ENCODE assay signal across 13 cellular contexts in the genomic region with DNA sequence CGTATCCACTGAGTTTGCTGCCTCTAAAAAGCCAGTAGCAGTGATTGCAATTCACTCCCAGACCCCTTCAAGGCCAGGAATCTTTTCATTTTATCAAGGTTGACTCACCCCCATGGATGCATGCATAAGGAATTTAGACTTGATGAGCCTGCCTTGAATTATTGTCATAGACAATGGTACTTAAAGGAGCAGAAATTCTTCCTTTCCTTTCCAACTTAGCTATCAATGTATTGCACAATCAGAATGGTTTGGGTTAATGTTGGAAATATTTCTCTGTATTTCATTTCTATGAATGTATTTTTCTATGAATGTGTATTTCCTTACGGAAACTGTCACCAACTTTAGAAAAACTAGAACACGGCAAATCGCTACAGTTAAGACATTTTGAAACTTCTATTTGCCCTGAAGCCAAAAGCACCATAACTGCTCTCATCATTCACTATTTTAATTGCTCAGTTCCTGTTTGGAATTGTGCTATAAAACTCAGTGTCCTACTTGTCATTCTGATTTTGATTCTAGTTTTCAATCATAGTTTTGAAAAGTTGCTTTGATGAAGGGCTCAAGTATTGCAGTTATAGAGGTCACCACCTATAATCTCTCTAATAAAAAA.
DNase-seq lines count a peak whose midpoint lies in the region; ATAC-seq and TF ChIP-seq lines count a peak whose summit lies in the region.
"Had no signal": no experiment of that assay in that cellular context is flagged by ENCODE, and none has a peak within 500 bp of the region (broad histone marks: within the 10 kb centered on the region; RNA-seq: fewer than 3 reads in every experiment).

No MANE protein-coding gene starts in this region.

- H3K27ac Mint-ChIP-seq in T-cell, result no peak overlapping the region
- H3K27ac Mint-ChIP-seq: activated T-helper 2 cell treated with anti-CD3 and anti-CD28 coated beads, Interferon-gamma antibody, Interleukin-2, Interleukin-4, amounts not matched to agents 10 μg/mL and 5 μg/mL and 100 μg/mL, durations not matched to agents 14 hours and 24 hours and 36 hours had no signal

- H3K27me3 ChIP-seq in IMR-90 (ENCODE audit: control insufficient read depth, insufficient read depth, low read length) (no peaks in the 10 kb centered on the region), brain microvascular endothelial cell (replicated peaks) (no peaks in the 10 kb centered on the region), mesenchymal stem cell (ENCODE audit: control insufficient read depth in 1 of 2, insufficient read depth in 1 of 2, low read length in 2 of 2) (no peaks in the 10 kb centered on the region)

- H3K4me2 ChIP-seq in IMR-90 (ENCODE audit: low read depth, low read length), result no peak overlapping the region; the same call in 1 of the 2 replicates
- no peak overlapping the region for H3K4me2 ChIP-seq in mesenchymal stem cell (ENCODE audit: low read length, poor library complexity, severe bottlenecking)

- H3K9me3 ChIP-seq in IMR-90 (ENCODE audit: control insufficient read depth, insufficient read depth, low read length) (no peaks in the 10 kb centered on the region), mesenchymal stem cell (ENCODE audit: control insufficient read depth, low read length) (no peaks in the 10 kb centered on the region)

- no peaks in the 10 kb centered on the region for H4K20me1 ChIP-seq in IMR-90 (ENCODE audit: insufficient read depth, low read length)

- H2AFZ ChIP-seq in IMR-90 (replicated peaks; ENCODE audit: low read length, poor library complexity), result peak overlapping the region; percentile 86
- no peak overlapping the region for H2AFZ ChIP-seq in mesenchymal stem cell (ENCODE audit: low read depth, low read length)

- peak overlapping the region; percentile 96 for H3K14ac ChIP-seq in IMR-90 (replicated peaks; ENCODE audit: low read depth, low read length)
- H3K14ac ChIP-seq in mesenchymal stem cell (ENCODE audit: low read length in 2 of 2), result no peak overlapping the region

- H2BK5ac ChIP-seq in IMR-90 (ENCODE audit: low read depth, low read length, poor library complexity, severe bottlenecking), result peak overlapping the region; percentile 85
- no peak overlapping the region for H2BK5ac ChIP-seq in mesenchymal stem cell (ENCODE audit: low read depth, low read length, poor library complexity, severe bottlenecking)

- H3K79me1 ChIP-seq in IMR-90 (ENCODE audit: low read depth in 1 of 2, low read length in 2 of 2), result no peaks in the 10 kb centered on the region
- H3K79me1 ChIP-seq in mesenchymal stem cell (replicated peaks; ENCODE audit: low read length, poor library complexity, severe bottlenecking), result no peaks in the 10 kb centered on the region

- TF ChIP-seq RAD21 in IMR-90 (IDR thresholded peaks at IDR 0.05; ENCODE audit: low read length), result 0 out of 2 replicates have a peak, but pooled peaks have one; percentile 10

- intact Hi-C loops in IMR-90 (cut with micrococcal nuclease), result loop anchor here (1.0 kb wide), 1 partner anchor 294 kb away; no protein-coding TSS in a partner anchor

- H2BK120ac ChIP-seq in IMR-90 (ENCODE audit: low read depth, low read length), result peak overlapping the region; percentile 94
- H2BK120ac ChIP-seq in mesenchymal stem cell (ENCODE audit: low read depth, low read length), result no peak overlapping the region

- H4K5ac ChIP-seq in IMR-90 (ENCODE audit: low read depth, low read length), result no peak overlapping the region

- H4K91ac ChIP-seq in IMR-90 (ENCODE audit: insufficient read depth, low read depth, low read length), result no peak overlapping the region
- H4K91ac ChIP-seq in mesenchymal stem cell (ENCODE audit: low read length), result no peak overlapping the region

- in situ Hi-C loops in IMR-90 (cut with MboI; ENCODE audit: low sequenced_read_pairs) (no loop called here), brain microvascular endothelial cell (cut with HindIII; ENCODE audit: low pct_ligation_motif_present, low sequenced_read_pairs) (no loop called here)

- POLR2A ChIA-PET in IMR-90 (lab: Charles Lee; ENCODE audit: unreplicated experiment) (no interaction called here), T-cell (lab: Charles Lee) (no interaction called here)

- no peaks in the 10 kb centered on the region for H3K9me3 Mint-ChIP-seq in T-cell
- H3K9me3 Mint-ChIP-seq: activated T-helper 2 cell treated with anti-CD3 and anti-CD28 coated beads, Interferon-gamma antibody, Interleukin-2, Interleukin-4, amounts not matched to agents 10 μg/mL and 5 μg/mL and 100 μg/mL, durations not matched to agents 14 hours and 24 hours and 36 hours had no signal

- no peak overlapping the region for H2AK9ac ChIP-seq in IMR-90 (replicated peaks; ENCODE audit: low read depth, low read length, poor library complexity)

- no peak overlapping the region for H2BK12ac ChIP-seq in mesenchymal stem cell (ENCODE audit: low read length in 2 of 2)

- no peaks in the 10 kb centered on the region for H3K36me3 Mint-ChIP-seq in T-cell

- H3K9me1 ChIP-seq in IMR-90 (ENCODE audit: insufficient read depth, low read length), result 0 out of 2 replicates have a peak, but pooled peaks cover 3% of the 10 kb centered on the region

- H3K56ac ChIP-seq in IMR-90 (ENCODE audit: extremely low read depth, insufficient read depth, low read length), result 0 out of 2 replicates have a peak overlapping the region, but pooled peaks have one; percentile 67

- H3K36me3 ChIP-seq in IMR-90 (ENCODE audit: control insufficient read depth, insufficient read depth, low read length) (no peaks in the 10 kb centered on the region), brain microvascular endothelial cell (replicated peaks) (no peaks in the 10 kb centered on the region), mesenchymal stem cell (ENCODE audit: control insufficient read depth in 1 of 2, insufficient read depth in 2 of 2, low read depth in 1 of 2, low read length in 2 of 2) (no peaks in the 10 kb centered on the region)

- H2AK5ac ChIP-seq in IMR-90 (ENCODE audit: low read depth, low read length), result no peak overlapping the region
- no peak overlapping the region for H2AK5ac ChIP-seq in mesenchymal stem cell (ENCODE audit: low read length, severe bottlenecking)

- H3K4me1 ChIP-seq in IMR-90 (ENCODE audit: control insufficient read depth, insufficient read depth, low read length), result peaks cover 7% of the 10 kb centered on the region
- peaks cover 2% of the 10 kb centered on the region for H3K4me1 ChIP-seq in mesenchymal stem cell (ENCODE audit: control insufficient read depth, insufficient read depth, low read depth, low read length)

- WGBS in IMR-90 (ENCODE audit: extremely low coverage in 2 of 2, insufficient read length in 1 of 2), 2 experiments, result no CpG with 5 or more reads among the region's 4 CpGs
- 76% methylated on average over 4 of the region's 4 CpGs for whole genome bisulfite sequencing in mesenchymal stem cell

- no TSS peak for BruUV-seq in IMR-90 (replicated peaks; lab: Mats Ljungman, UMichigan)

- H3K23ac ChIP-seq in IMR-90 (ENCODE audit: low read depth, low read length), result peak overlapping the region; percentile 82; the same call in 1 of the 2 replicates
- no peak overlapping the region for H3K23ac ChIP-seq in mesenchymal stem cell (ENCODE audit: low read length in 2 of 2)

- TF ChIP-seq POLR2A in IMR-90 (IDR thresholded peaks at IDR 0.05; ENCODE audit: low read depth, low read length), result no peak

- no peak overlapping the region for H3K4me3 Mint-ChIP-seq in T-cell

- DNase-seq in AG09309 (ENCODE audit: low read depth) (peak; percentile 37), IMR-90 (peak; percentile 92), brain microvascular endothelial cell (peak; percentile 82), mesenchymal stem cell (peak; percentile 49), Kasumi-1 (lab: John Stamatoyannopoulos, UW) (no peak), T-cell (no peak), NOMO-1 treated with dmso at 0.1 percent for 144 hours (lab: John Stamatoyannopoulos, UW; ENCODE audit: unreplicated experiment) (no peak)
- DNase-seq in activated CD4-positive, alpha-beta T cell treated with anti-CD3 and anti-CD28 coated beads for 48 hours, result no peak
- DNase-seq: activated CD4-positive, alpha-beta T cell treated with anti-CD3 and anti-CD28 coated beads, Interleukin-2, amount 50 U/mL, for 4 hours; NCI-H2029 treated with DMSO at 0.1 percent for 48 hours; stimulated activated CD4-positive, alpha-beta T cell treated with anti-CD3 and anti-CD28 coated beads, Interleukin-4, amount 100 ng/mL, for 1 hour; stimulated activated naive CD4-positive, alpha-beta T cell had no signal

- H4K8ac ChIP-seq in IMR-90 (ENCODE audit: low read depth in 2 of 2, low read length in 2 of 2) (peak overlapping the region; percentile 11 to 86; a peak in 3 of 4 replicates), mesenchymal stem cell (ENCODE audit: low read length) (no peak overlapping the region)

- H3K27ac ChIP-seq in IMR-90 (ENCODE audit: insufficient read depth, low read length), result no peak overlapping the region
- peak overlapping the region; percentile 9 for H3K27ac ChIP-seq in brain microvascular endothelial cell
- no peak overlapping the region for H3K27ac ChIP-seq in mesenchymal stem cell (ENCODE audit: low read length, poor library complexity, severe bottlenecking)

- dilution Hi-C loops in IMR-90 (cut with HindIII; ENCODE audit: low sequenced_read_pairs, unreplicated experiment), result no loop called here

- H3K4me3 ChIP-seq in AG09309 (ENCODE audit: control insufficient read depth, low read depth, low read length), result no peak overlapping the region
- no peak overlapping the region for H3K4me3 ChIP-seq in IMR-90 (ENCODE audit: insufficient read depth, low read depth, low read length)
- no peak overlapping the region for H3K4me3 ChIP-seq in brain microvascular endothelial cell (ENCODE audit: low read depth, low read length)
- H3K4me3 ChIP-seq in mesenchymal stem cell (ENCODE audit: insufficient read depth in 1 of 2, low read depth in 1 of 2, low read length in 2 of 2), result no peak overlapping the region

- ATAC-seq in IMR-90 (ENCODE audit: low read depth), result peak; percentile 86
- no peak for ATAC-seq in T-cell (replicated peaks in 1 of 4)

- H3K18ac ChIP-seq in IMR-90 (ENCODE audit: low read depth, low read length) (no peak overlapping the region), mesenchymal stem cell (ENCODE audit: low read depth in 1 of 2, low read length in 2 of 2) (no peak overlapping the region)

- H3K4me1 Mint-ChIP-seq in T-cell, result peaks cover 0 to 17% (median 0%) of the 10 kb centered on the region in 3 donors

- peak overlapping the region; percentile 96; the same call in 1 of the 2 replicates for H2BK20ac ChIP-seq in IMR-90 (ENCODE audit: low read depth, low read length)

- CTCF ChIA-PET in IMR-90 (lab: Yijun Ruan, JAX), result interaction anchor here (0.6 kb wide), 1 partner anchor 38 kb away, joined by 3 read pairs; no protein-coding TSS in a partner anchor
- CTCF ChIA-PET in T-cell (lab: Charles Lee), result no interaction called here

- H3K4ac ChIP-seq in IMR-90 (ENCODE audit: low read depth, low read length) (peak overlapping the region; percentile 90), mesenchymal stem cell (ENCODE audit: low read depth in 1 of 2, low read length in 2 of 2) (no peak overlapping the region)

- H2BK15ac ChIP-seq in IMR-90 (ENCODE audit: low read depth, low read length) (peak overlapping the region; percentile 96), mesenchymal stem cell (ENCODE audit: low read depth, poor library complexity, severe bottlenecking) (no peak overlapping the region)

- H3K27me3 Mint-ChIP-seq in T-cell, result peaks cover 3 to 41% of the 10 kb centered on the region in 2 donors

- H3K9ac ChIP-seq in IMR-90 (ENCODE audit: low read depth, low read length) (no peak overlapping the region), mesenchymal stem cell (ENCODE audit: low read length) (peak overlapping the region; percentile 27)

- no peak for TF ChIP-seq CTCF in AG09309 (IDR thresholded peaks at IDR 0.05; ENCODE audit: control insufficient read depth, insufficient read depth, low read depth, low read length, missing control alignments)
- TF ChIP-seq CTCF in IMR-90 (conservative IDR thresholded peaks at IDR 0.05; ENCODE audit: low read depth, low read length), result no peak
- TF ChIP-seq CTCF in brain microvascular endothelial cell (IDR thresholded peaks at IDR 0.05; ENCODE audit: low read depth, low read length, missing control alignments), result no peak

Comparison
In these comparisons a context has a peak if more than half of its experiments do, and no peak if none do; other contexts are left out.
1. DNase-seq: peak in AG09309 (single experiment), IMR-90 (single experiment), brain microvascular endothelial cell (single experiment) and mesenchymal stem cell (single experiment); none in Kasumi-1 (0 of 2), T-cell (0 of 34), activated CD4-positive, alpha-beta T cell treated with anti-CD3 and anti-CD28 coated beads for 48 hours (single experiment) and NOMO-1 treated with dmso at 0.1 percent for 144 hours (single experiment).